22 cellular contexts compared by ENCODE assay signal in the genomic region with DNA sequence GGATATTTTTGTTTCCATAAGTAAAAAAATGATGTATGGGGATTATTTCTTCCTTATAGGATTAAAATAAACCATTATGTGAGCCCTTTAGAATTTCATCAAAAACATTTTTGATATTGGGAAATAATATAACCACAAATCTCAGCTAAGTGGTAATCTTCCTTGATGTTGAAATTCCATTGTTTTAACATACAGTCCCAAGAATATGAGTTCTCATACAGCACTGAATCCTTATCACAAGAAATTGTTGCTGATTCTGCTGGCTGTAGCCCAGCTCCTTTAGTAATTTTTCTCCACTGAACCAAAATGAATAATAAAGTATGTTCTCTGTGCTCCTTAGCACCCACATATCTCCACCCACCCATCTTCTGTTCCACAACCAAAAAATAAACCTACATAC. TPM values are rescaled to one million over a fixed set of nuclear protein-coding genes. Genes with fewer than 3 reads are reported as not detected.
DNase-seq lines count a peak whose midpoint lies in the region; ATAC-seq and TF ChIP-seq lines count a peak whose summit lies in the region.
"Had no signal": no experiment of that assay in that cellular context is flagged by ENCODE, and none has a peak within 500 bp of the region (broad histone marks: within the 10 kb centered on the region; RNA-seq: fewer than 3 reads in every experiment).

No MANE protein-coding gene starts in this region.

- no peak overlapping the region for H4K8ac ChIP-seq in IMR-90 (ENCODE audit: low read depth in 2 of 2, low read length in 2 of 2)

- no peaks in the 10 kb centered on the region for H3K9me1 ChIP-seq in IMR-90 (ENCODE audit: insufficient read depth, low read length)

- H3K27ac ChIP-seq in IMR-90 (ENCODE audit: insufficient read depth, low read length) (no peak overlapping the region), caudate nucleus (ENCODE audit: low read depth, low read length) (peak overlapping the region; percentile 11)
- H3K27ac ChIP-seq: C4-2B, Peyer's patch had no signal

- CTCF ChIA-PET in IMR-90 (lab: Yijun Ruan, JAX) = interaction anchor here (0.6 kb wide), 1 partner anchor 35 kb away, joined by 3 read pairs; no protein-coding TSS in a partner anchor

- no peak overlapping the region for H4K91ac ChIP-seq in IMR-90 (ENCODE audit: insufficient read depth, low read depth, low read length)

- H2BK20ac ChIP-seq in IMR-90 (ENCODE audit: low read depth, low read length) = no peak overlapping the region

- no peak overlapping the region for H2BK15ac ChIP-seq in IMR-90 (ENCODE audit: low read depth, low read length)

- H2AFZ ChIP-seq in IMR-90 (replicated peaks; ENCODE audit: low read length, poor library complexity) = no peak overlapping the region

- TF ChIP-seq RAD21 in IMR-90 (IDR thresholded peaks at IDR 0.05; ENCODE audit: low read length) = no peak

- H3K4ac ChIP-seq in IMR-90 (ENCODE audit: low read depth, low read length) = no peak overlapping the region

- H2BK120ac ChIP-seq in IMR-90 (ENCODE audit: low read depth, low read length) = no peak overlapping the region

- no peaks in the 10 kb centered on the region for H3K9me3 ChIP-seq in IMR-90 (ENCODE audit: control insufficient read depth, insufficient read depth, low read length)
- H3K9me3 ChIP-seq: Peyer's patch had no signal

- H3K4me2 ChIP-seq in IMR-90 (ENCODE audit: low read depth, low read length) = no peak overlapping the region

- in situ Hi-C loops in IMR-90 (cut with MboI; ENCODE audit: low sequenced_read_pairs) = no loop called here

- no peak overlapping the region for H2AK9ac ChIP-seq in IMR-90 (replicated peaks; ENCODE audit: low read depth, low read length, poor library complexity)

- no peak for TF ChIP-seq CTCF in IMR-90 (conservative IDR thresholded peaks at IDR 0.05; ENCODE audit: low read depth, low read length)

- no peak overlapping the region for H3K56ac ChIP-seq in IMR-90 (ENCODE audit: extremely low read depth, insufficient read depth, low read length)

- BruUV-seq in IMR-90 (replicated peaks; lab: Mats Ljungman, UMichigan) = no TSS peak

- H3K23ac ChIP-seq in IMR-90 (ENCODE audit: low read depth, low read length) = no peak overlapping the region

- H3K14ac ChIP-seq in IMR-90 (replicated peaks; ENCODE audit: low read depth, low read length) = no peak overlapping the region

- H2AK5ac ChIP-seq in IMR-90 (ENCODE audit: low read depth, low read length) = no peak overlapping the region

- TF ChIP-seq POLR2A in IMR-90 (IDR thresholded peaks at IDR 0.05; ENCODE audit: low read depth, low read length) = no peak

- no peak overlapping the region for H4K5ac ChIP-seq in IMR-90 (ENCODE audit: low read depth, low read length)

- peak; percentile 15 for DNase-seq in IMR-90
- peak in 2 of 61 donors; percentile 0 to 19 for DNase-seq in caudate nucleus (lab: John Stamatoyannopoulos, UW)
- DNase-seq in middle frontal gyrus (ENCODE audit: extremely low spot score, low spot score) = peak; percentile 8
- DNase-seq in NCI-H2196 treated with DMSO at 0.1 percent for 48 hours (lab: John Stamatoyannopoulos, UW; ENCODE audit: unreplicated experiment) = no peak
- DNase-seq in activated CD4-positive, CD25-positive, alpha-beta regulatory T cell treated with anti-CD3 and anti-CD28 coated beads, Interleukin-2, amount 50 U/mL, for 72 hours = no peak
- no peak for DNase-seq in kidney tubule cell (ENCODE audit: low spot score)
- DNase-seq: ACHN; AML-193; DMS79; GOT3; NCI-H1105; NCI-H2081; NCI-H2171 treated with DMSO at 0.1 percent for 48 hours; NK-92 treated with Interleukin-12 subunit alpha and Interleukin-12 subunit beta, amount 100 ng/mL, for 24 hours; Peyer's patch had no signal

- no peak overlapping the region for H3K4me3 ChIP-seq in IMR-90 (ENCODE audit: insufficient read depth, low read depth, low read length)
- H3K4me3 ChIP-seq: Peyer's patch had no signal

- H3K18ac ChIP-seq in IMR-90 (ENCODE audit: low read depth, low read length) = no peak overlapping the region

- no peaks in the 10 kb centered on the region for H4K20me1 ChIP-seq in IMR-90 (ENCODE audit: insufficient read depth, low read length)

- no peaks in the 10 kb centered on the region for H3K27me3 ChIP-seq in IMR-90 (ENCODE audit: control insufficient read depth, insufficient read depth, low read length)
- H3K27me3 ChIP-seq: Peyer's patch had no signal

- no peak overlapping the region for H3K9ac ChIP-seq in IMR-90 (ENCODE audit: low read depth, low read length)

- no peaks in the 10 kb centered on the region for H3K4me1 ChIP-seq in IMR-90 (ENCODE audit: control insufficient read depth, insufficient read depth, low read length)
- H3K4me1 ChIP-seq: Peyer's patch had no signal

- intact Hi-C loops in IMR-90 (cut with micrococcal nuclease) = no loop called here

- H2BK5ac ChIP-seq in IMR-90 (ENCODE audit: low read depth, low read length, poor library complexity, severe bottlenecking) = no peak overlapping the region

- H3K79me1 ChIP-seq in IMR-90 (ENCODE audit: low read depth in 1 of 2, low read length in 2 of 2) = no peaks in the 10 kb centered on the region

- dilution Hi-C loops in IMR-90 (cut with HindIII; ENCODE audit: low sequenced_read_pairs, unreplicated experiment) = no loop called here

- ATAC-seq in IMR-90 (ENCODE audit: low read depth) (no peak), GM18861 (IDR thresholded peaks at IDR 0.05; ENCODE audit: unreplicated experiment) (no peak)
- ATAC-seq: HCT116, Right ventricle myocardium inferior had no signal

- no peaks in the 10 kb centered on the region for H3K36me3 ChIP-seq in IMR-90 (ENCODE audit: control insufficient read depth, insufficient read depth, low read length)
- H3K36me3 ChIP-seq: Peyer's patch had no signal

- POLR2A ChIA-PET in IMR-90 (lab: Charles Lee; ENCODE audit: unreplicated experiment) = no interaction called here

TF ChIP-seq in IMR-90, 13 proteins besides CTCF, POLR2A, EP300 and RAD21:
- no peak for TF ChIP-seq MAZ (IDR thresholded peaks at IDR 0.05; ENCODE audit: borderline replicate concordance, low read depth, low read length)
- TF ChIP-seq CEBPB (IDR thresholded peaks at IDR 0.05; ENCODE audit: low read depth, low read length) = 0 out of 2 replicates have a peak, but pooled peaks have one; percentile 2
- TF ChIP-seq, protein P1, sequence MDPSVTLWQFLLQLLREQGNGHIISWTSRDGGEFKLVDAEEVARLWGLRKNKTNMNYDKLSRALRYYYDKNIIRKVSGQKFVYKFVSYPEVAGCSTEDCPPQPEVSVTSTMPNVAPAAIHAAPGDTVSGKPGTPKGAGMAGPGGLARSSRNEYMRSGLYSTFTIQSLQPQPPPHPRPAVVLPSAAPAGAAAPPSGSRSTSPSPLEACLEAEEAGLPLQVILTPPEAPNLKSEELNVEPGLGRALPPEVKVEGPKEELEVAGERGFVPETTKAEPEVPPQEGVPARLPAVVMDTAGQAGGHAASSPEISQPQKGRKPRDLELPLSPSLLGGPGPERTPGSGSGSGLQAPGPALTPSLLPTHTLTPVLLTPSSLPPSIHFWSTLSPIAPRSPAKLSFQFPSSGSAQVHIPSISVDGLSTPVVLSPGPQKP (IDR thresholded peaks at IDR 0.05; ENCODE audit: borderline replicate concordance, low read depth, low read length) = no peak
- TF ChIP-seq SMC3 (IDR thresholded peaks at IDR 0.05; ENCODE audit: low read depth, low read length) = no peak

RNA-seq across cellular contexts. Expression of gene FAM47B, which starts 41.9 kb away (rescaled TPM):
- not detected in 2 replicates for total RNA-seq in IMR-90 (2012; rRNA removed)
- polyA plus RNA-seq in IMR-90 (2012; rRNA removed) = not detected in 2 replicates
- not detected in 2 replicates for polyA plus RNA-seq in IMR-90 (2012; cell fraction: cytosol; rRNA removed)
- not detected in 2 replicates for polyA plus RNA-seq in IMR-90 (2012; cell fraction: nucleus; rRNA removed; ENCODE audit: low replicate concordance)
- total RNA-seq: G401, NCI-H460, Peyer's patch, Right ventricle myocardium inferior, SK-MEL-5 had no signal

Comparison
In these comparisons a context has a peak if more than half of its experiments do, and no peak if none do; other contexts are left out.
1. DNase-seq: peak in IMR-90 (single experiment) and middle frontal gyrus (single experiment); none in NCI-H2196 treated with DMSO at 0.1 percent for 48 hours (single experiment), activated CD4-positive, CD25-positive, alpha-beta regulatory T cell treated with anti-CD3 and anti-CD28 coated beads, Interleukin-2, amount 50 U/mL, for 72 hours (single experiment) and kidney tubule cell (single experiment).